In genomic region chr2:9200634-9201015, GRCh38 we compare ENCODE assay signal across 17 cellular contexts. TPM values are rescaled to one million over a fixed set of nuclear protein-coding genes. Genes with fewer than 3 reads are reported as not detected.
"Had no signal": no experiment of that assay in that cellular context is flagged by ENCODE, and none has a peak within 500 bp of the region (broad histone marks: within the 10 kb centered on the region; RNA-seq: fewer than 3 reads in every experiment).

No MANE protein-coding gene starts in this region.

- ATAC-seq: activated CD4-positive, CD25-positive, alpha-beta regulatory T cell treated with anti-CD3 and anti-CD28 coated beads, Interleukin-2, amount 50 U/mL, for 24 hours; effector memory CD8-positive, alpha-beta T cell; natural killer cell treated with Interleukin-12 subunit alpha and Interleukin-12 subunit beta and Interleukin-15 and Interleukin-18, amount 100 ng/mL, for 72 hours; psoas muscle; stimulated activated effector memory CD8-positive, alpha-beta T cell treated with anti-CD3 and anti-CD28 coated beads, Interleukin-12 subunit alpha, Interleukin-12 subunit beta, amount 100 ng/mL, for 72 hours; T-cell had no signal

- H3K27me3 ChIP-seq: breast epithelium had no signal

- H3K9me3 Mint-ChIP-seq: effector memory CD8-positive, alpha-beta T cell; memory B cell; natural killer cell treated with Interleukin-12 subunit alpha and Interleukin-12 subunit beta and Interleukin-15 and Interleukin-18, amount 100 ng/mL, for 72 hours; stimulated activated effector memory CD8-positive, alpha-beta T cell treated with anti-CD3 and anti-CD28 coated beads, Interleukin-12 subunit alpha, Interleukin-12 subunit beta, amount 100 ng/mL, for 72 hours; T-cell had no signal

- H3K4me3 ChIP-seq: breast epithelium, left lung, psoas muscle, thoracic aorta had no signal

- H3K4me1 ChIP-seq: breast epithelium, psoas muscle had no signal

- H3K27ac ChIP-seq: breast epithelium, psoas muscle, thoracic aorta had no signal

- H3K9me3 ChIP-seq: breast epithelium, left lung, psoas muscle, thoracic aorta had no signal

- H3K36me3 Mint-ChIP-seq: memory B cell; natural killer cell treated with Interleukin-12 subunit alpha and Interleukin-12 subunit beta and Interleukin-15 and Interleukin-18, amount 100 ng/mL, for 72 hours; stimulated activated effector memory CD8-positive, alpha-beta T cell treated with anti-CD3 and anti-CD28 coated beads, Interleukin-12 subunit alpha, Interleukin-12 subunit beta, amount 100 ng/mL, for 72 hours; T-cell had no signal

- H3K27ac Mint-ChIP-seq: effector memory CD8-positive, alpha-beta T cell; memory B cell; natural killer cell treated with Interleukin-12 subunit alpha and Interleukin-12 subunit beta and Interleukin-15 and Interleukin-18, amount 100 ng/mL, for 72 hours; stimulated activated effector memory CD8-positive, alpha-beta T cell treated with anti-CD3 and anti-CD28 coated beads, Interleukin-12 subunit alpha, Interleukin-12 subunit beta, amount 100 ng/mL, for 72 hours; T-cell had no signal

- DNase-seq: activated CD4-positive, alpha-beta T cell treated with anti-CD3 and anti-CD28 coated beads, Interleukin-2, amount 50 U/mL, for 1 hour; activated naive CD4-positive, alpha-beta T cell treated with Interleukin-2 at 50 U/mL for 16 hours; activated T-cell treated with anti-CD3 and anti-CD28 coated beads for 4 hours; anterior cingulate cortex; dermis blood vessel endothelial cell; effector memory CD8-positive, alpha-beta T cell; left lung; occipital lobe; psoas muscle; T-cell; T-helper 9 cell had no signal

- H3K36me3 ChIP-seq: breast epithelium, left lung, thoracic aorta had no signal

- H3K4me3 Mint-ChIP-seq: effector memory CD8-positive, alpha-beta T cell; memory B cell; natural killer cell treated with Interleukin-12 subunit alpha and Interleukin-12 subunit beta and Interleukin-15 and Interleukin-18, amount 100 ng/mL, for 72 hours; stimulated activated effector memory CD8-positive, alpha-beta T cell treated with anti-CD3 and anti-CD28 coated beads, Interleukin-12 subunit alpha, Interleukin-12 subunit beta, amount 100 ng/mL, for 72 hours; T-cell had no signal

- H3K4me1 Mint-ChIP-seq: memory B cell, T-cell had no signal

RNA-seq across cellular contexts. Expression of gene ASAP2, which starts 6.0 kb away (rescaled TPM):
- total RNA-seq: natural killer cell treated with Interleukin-12 subunit alpha and Interleukin-12 subunit beta and Interleukin-15 and Interleukin-18, amount 100 ng/mL, for 72 hours had no signal
